Comparison of ENCODE assay signal across 8 cellular contexts in genomic region chr9:127980056-127980705, GRCh38. TPM values are rescaled to one million over a fixed set of nuclear protein-coding genes. Genes with fewer than 3 reads are reported as not detected.
DNase-seq lines count a peak whose midpoint lies in the region; ATAC-seq and TF ChIP-seq lines count a peak whose summit lies in the region.

No MANE protein-coding gene starts in this region.

- H3K4me1 ChIP-seq in BLaER1 (peaks cover 88% of the 10 kb centered on the region), tibial nerve (peaks cover 0 to 60% (median 50%) of the 10 kb centered on the region in 4 donors)

- TF ChIP-seq EP300 in tibial nerve (IDR thresholded peaks at IDR 0.05): no peak

- H3K9me3 ChIP-seq in BLaER1 (no peaks in the 10 kb centered on the region), tibial nerve (no peaks in the 10 kb centered on the region)

- ATAC-seq in HG03196 (IDR thresholded peaks at IDR 0.05; ENCODE audit: unreplicated experiment): peak; percentile 24

- TF ChIP-seq POLR2A in tibial nerve (IDR thresholded peaks at IDR 0.05): no peak

- H3K9ac ChIP-seq in BLaER1: peak overlapping the region; percentile 80

- H3K36me3 ChIP-seq in BLaER1 (no peaks in the 10 kb centered on the region), tibial nerve (no peaks in the 10 kb centered on the region)

- peaks cover 54% of the 10 kb centered on the region for H4K20me1 ChIP-seq in BLaER1

- no peak for TF ChIP-seq CTCF in tibial nerve (IDR thresholded peaks at IDR 0.05)

- peak overlapping the region; percentile 99 for H3K4me2 ChIP-seq in BLaER1

- H3K4me3 ChIP-seq in BLaER1 (peak overlapping the region; percentile 93), tibial nerve (peak overlapping the region; percentile 72 to 96 (median 84))

- H3K27ac ChIP-seq in BLaER1 (peak overlapping the region; percentile 70), cingulate gyrus (ENCODE audit: low read depth, low read length) (peak overlapping the region; percentile 98), tibial nerve (peak overlapping the region; percentile 83 to 99 (median 93))

- WGBS in tibial nerve, 2 donors: 0% methylated on average over 45 to 51 of the region's 62 CpGs

- peak; percentile 41 for DNase-seq in GM19238 (ENCODE audit: insufficient read length, low spot score)
- DNase-seq in T-helper 2 cell: peak in 4 of 5 experiments; percentile 43 to 49 (median 45)
- DNase-seq in medulla oblongata (ENCODE audit: extremely low spot score): peak; percentile 37
- DNase-seq in tibial nerve (ENCODE audit: low spot score in 2 of 2): no peak
- DNase-seq in NOMO-1 (lab: John Stamatoyannopoulos, UW; ENCODE audit: unreplicated experiment in 2 of 2): no peak

- no peaks in the 10 kb centered on the region; the same call in 1 of the 2 replicates for H3K27me3 ChIP-seq in BLaER1
- no peaks in the 10 kb centered on the region for H3K27me3 ChIP-seq in tibial nerve

RNA-seq across cellular contexts. Expression of gene EEIG1, which starts 0.6 kb away (rescaled TPM):
- 10 to 100 TPM; 33.9 to 53.8 (median 50.2) TPM for total RNA-seq in tibial nerve

RNA-seq across cellular contexts. Expression of gene DPM2, which starts 42.5 kb away (rescaled TPM):
- total RNA-seq in tibial nerve: 10 to 100 TPM in 3 of 4 donors, 1 to 10 TPM in 1; 9.0 to 21.9 (median 14.7) TPM

RNA-seq across cellular contexts. Expression of gene PIP5KL1, which starts 49.6 kb away (rescaled TPM):
- under 1 TPM in 1 of 4 donors, not detected in 3; 0.59 TPM for total RNA-seq in tibial nerve

Comparison
In these comparisons a context has a peak if more than half of its experiments do, and no peak if none do; other contexts are left out.
1. DNase-seq: peak in GM19238 (single experiment), T-helper 2 cell (4 of 5) and medulla oblongata (single experiment); none in tibial nerve (0 of 2) and NOMO-1 (0 of 2).
2. Peak in every context shown above with its lines, with median percentiles within 50 percentile points of each other: H3K27ac ChIP-seq.